Comparison of ENCODE assay signal across 16 cellular contexts in the genomic region with DNA sequence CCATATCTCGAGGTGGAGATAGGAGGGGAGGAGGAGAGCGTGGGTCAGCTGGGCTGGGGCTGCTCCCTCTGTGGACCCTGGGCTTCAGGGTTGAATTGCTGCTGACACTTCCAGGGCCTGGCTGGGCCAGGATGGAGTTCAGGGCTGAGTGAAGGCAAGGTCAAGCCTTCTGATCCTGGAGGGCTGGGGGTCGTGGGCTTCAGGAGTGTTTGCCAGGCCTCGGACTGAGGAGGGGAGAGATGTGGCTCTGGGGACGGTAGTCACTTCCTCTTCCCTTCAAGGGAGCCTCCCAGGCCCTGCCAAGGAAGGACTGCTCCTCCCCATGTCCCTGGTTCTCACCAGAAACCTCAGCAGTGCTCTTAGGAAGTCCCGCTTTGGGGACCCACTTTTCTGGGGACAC. TPM values are rescaled to one million over a fixed set of nuclear protein-coding genes. Genes with fewer than 3 reads are reported as not detected.
"Had no signal": no experiment of that assay in that cellular context is flagged by ENCODE, and none has a peak within 500 bp of the region (broad histone marks: within the 10 kb centered on the region; RNA-seq: fewer than 3 reads in every experiment).

No MANE protein-coding gene starts in this region.

- H3K27ac Mint-ChIP-seq: activated CD8-positive, alpha-beta T cell treated with anti-CD3 and anti-CD28 coated beads for 36 hours; activated naive CD8-positive, alpha-beta T cell treated with anti-CD3 and anti-CD28 coated beads, Interleukin-2, amount 50 U/mL, for 24 hours; memory B cell had no signal

- H3K4me1 Mint-ChIP-seq: activated naive CD8-positive, alpha-beta T cell treated with anti-CD3 and anti-CD28 coated beads, Interleukin-2, amount 50 U/mL, for 24 hours; nephron had no signal

- H3K79me2 ChIP-seq: parathyroid adenoma had no signal

- H3K36me3 Mint-ChIP-seq: memory B cell had no signal

- H3K36me3 ChIP-seq: left lung, stomach, thoracic aorta, WERI-Rb-1 had no signal

- H3K27me3 ChIP-seq: left lung, stomach had no signal

- H3K4me3 ChIP-seq: left lung, stomach, thoracic aorta had no signal

- H2AFZ ChIP-seq: parathyroid adenoma had no signal

- DNase-seq: activated CD4-positive, alpha-beta T cell treated with anti-CD3 and anti-CD28 coated beads for 4 hours; activated CD8-positive, alpha-beta memory T cell treated with anti-CD3 and anti-CD28 coated beads, Interleukin-2, amount 50 U/mL, for 48 hours; activated CD8-positive, alpha-beta T cell treated with anti-CD3 and anti-CD28 coated beads for 36 hours; activated naive CD4-positive, alpha-beta T cell; activated naive CD8-positive, alpha-beta T cell treated with anti-CD3 and anti-CD28 coated beads, Interleukin-2, amount 50 U/mL, for 24 hours; effector CD4-positive, alpha-beta T cell; foreskin melanocyte; head of caudate nucleus; stimulated activated CD4-positive, alpha-beta T cell treated with anti-CD3 and anti-CD28 coated beads, Interleukin-4, amount 100 ng/mL, for 24 hours; stomach; WERI-Rb-1 had no signal

- H3K9me3 Mint-ChIP-seq: activated CD8-positive, alpha-beta T cell treated with anti-CD3 and anti-CD28 coated beads for 36 hours; activated naive CD8-positive, alpha-beta T cell treated with anti-CD3 and anti-CD28 coated beads, Interleukin-2, amount 50 U/mL, for 24 hours; memory B cell; nephron had no signal

- H3K4me1 ChIP-seq: left lung, parathyroid adenoma had no signal

- H3K9me3 ChIP-seq: left lung, stomach, thoracic aorta had no signal

- H3K27me3 Mint-ChIP-seq: activated CD8-positive, alpha-beta T cell treated with anti-CD3 and anti-CD28 coated beads for 36 hours had no signal

- ATAC-seq: activated CD8-positive, alpha-beta T cell treated with anti-CD3 and anti-CD28 coated beads for 36 hours; activated naive CD8-positive, alpha-beta T cell treated with anti-CD3 and anti-CD28 coated beads, Interleukin-2, amount 50 U/mL, for 24 hours; left lung had no signal

- H3K4me3 Mint-ChIP-seq: activated CD8-positive, alpha-beta T cell treated with anti-CD3 and anti-CD28 coated beads for 36 hours; activated naive CD8-positive, alpha-beta T cell treated with anti-CD3 and anti-CD28 coated beads, Interleukin-2, amount 50 U/mL, for 24 hours; memory B cell; nephron had no signal

- H3K9ac ChIP-seq: parathyroid adenoma had no signal

- H3K27ac ChIP-seq: left lung, parathyroid adenoma, stomach, thoracic aorta, WERI-Rb-1 had no signal

RNA-seq across cellular contexts. Expression of a gene that starts 12.1 kb away (rescaled TPM):
- total RNA-seq: left lung, stomach, thoracic aorta had no signal

RNA-seq across cellular contexts. Expression of a gene that starts 41.9 kb away (rescaled TPM):
- total RNA-seq: activated CD8-positive, alpha-beta T cell treated with anti-CD3 and anti-CD28 coated beads for 36 hours; thoracic aorta had no signal
